In genomic region chr7:50321678-50322077, GRCh38 we compare ENCODE assay signal across 17 cellular contexts. TPM values are rescaled to one million over a fixed set of nuclear protein-coding genes. Genes with fewer than 3 reads are reported as not detected.
DNase-seq lines count a peak whose midpoint lies in the region; TF ChIP-seq lines count a peak whose summit lies in the region.
"Had no signal": no experiment of that assay in that cellular context is flagged by ENCODE, and none has a peak within 500 bp of the region (broad histone marks: within the 10 kb centered on the region; RNA-seq: fewer than 3 reads in every experiment).

No MANE protein-coding gene starts in this region.

- peaks cover 11% of the 10 kb centered on the region for H3F3A ChIP-seq in MM.1S (ENCODE audit: insufficient read depth, low read length)

- H3K9me3 Mint-ChIP-seq in activated naive CD4-positive, alpha-beta T cell treated with anti-CD3 and anti-CD28 coated beads, Interleukin-2, amount 50 U/mL, for 24 hours = no peaks in the 10 kb centered on the region
- H3K9me3 Mint-ChIP-seq: type B pancreatic cell had no signal

- H3K4me1 Mint-ChIP-seq in activated naive CD4-positive, alpha-beta T cell treated with anti-CD3 and anti-CD28 coated beads, Interleukin-2, amount 50 U/mL, for 24 hours = peaks cover 95% of the 10 kb centered on the region

- no peak overlapping the region for H3K9ac ChIP-seq in MM.1S (ENCODE audit: low read length)
- H3K9ac ChIP-seq: GM23248 had no signal

- H3K9me3 ChIP-seq in neutrophil (no peaks in the 10 kb centered on the region), MM.1S (replicated peaks; ENCODE audit: insufficient read depth, low read length) (no peaks in the 10 kb centered on the region)
- H3K9me3 ChIP-seq: heart right ventricle had no signal

- peaks cover 44% of the 10 kb centered on the region for H3K36me3 Mint-ChIP-seq in activated naive CD4-positive, alpha-beta T cell treated with anti-CD3 and anti-CD28 coated beads, Interleukin-2, amount 50 U/mL, for 24 hours
- H3K36me3 Mint-ChIP-seq: type B pancreatic cell had no signal

- DNase-seq in NOMO-1 treated with DMSO at 0.1 percent for 48 hours (lab: John Stamatoyannopoulos, UW; ENCODE audit: unreplicated experiment) (peak; percentile 6), NOMO-1 treated with dmso at 0.1 percent for 144 hours (lab: John Stamatoyannopoulos, UW; ENCODE audit: unreplicated experiment) (no peak), T follicular helper cell (ENCODE audit: low read depth) (peak; percentile 63), MM.1S (no peak), dermis blood vessel endothelial cell (no peak)
- no peak for DNase-seq in stimulated activated CD4-positive, alpha-beta T cell treated with anti-CD3 and anti-CD28 coated beads, Interleukin-4, amount 100 ng/mL, for 24 hours
- DNase-seq: DMS 273 treated with DMSO at 0.1 percent for 48 hours, GM23248, heart right ventricle, NCI-H345, T1000 had no signal

- no peak overlapping the region for H3K4me3 ChIP-seq in neutrophil (ENCODE audit: low read depth in 1 of 2, low read length in 1 of 2)
- H3K4me3 ChIP-seq in MM.1S (ENCODE audit: low read length) = no peak overlapping the region
- H3K4me3 ChIP-seq: GM23248, heart right ventricle had no signal

- H3K4me2 ChIP-seq in MM.1S (ENCODE audit: low read depth, low read length) = no peak overlapping the region

- H3K79me2 ChIP-seq in MM.1S (ENCODE audit: low read length) = peaks cover 99% of the 10 kb centered on the region

- H3K4me1 ChIP-seq in neutrophil (ENCODE audit: control insufficient read depth in 1 of 2, insufficient read depth in 1 of 2, low read depth in 1 of 2, low read length in 1 of 2) = peaks cover 56 to 66% of the 10 kb centered on the region in 2 experiments
- H3K4me1 ChIP-seq in MM.1S (ENCODE audit: low read length) = peaks cover 9% of the 10 kb centered on the region

- no peak overlapping the region for H2AFZ ChIP-seq in MM.1S (ENCODE audit: low read length)
- H2AFZ ChIP-seq: GM23248 had no signal

- peak overlapping the region; percentile 80 for H3K27ac ChIP-seq in neutrophil
- H3K27ac ChIP-seq in MM.1S (ENCODE audit: low read length) = no peak overlapping the region
- H3K27ac ChIP-seq: GM23248 had no signal

- TF ChIP-seq CTCF in neutrophil (IDR thresholded peaks at IDR 0.05) = no peak
- TF ChIP-seq CTCF in MM.1S (IDR thresholded peaks at IDR 0.05; ENCODE audit: low read length) = no peak

- H4K20me1 ChIP-seq in MM.1S (ENCODE audit: insufficient read depth, low read length) = no peaks in the 10 kb centered on the region

- H3K36me3 ChIP-seq in neutrophil = peaks cover 46% of the 10 kb centered on the region
- peaks cover 9% of the 10 kb centered on the region for H3K36me3 ChIP-seq in MM.1S (replicated peaks; ENCODE audit: insufficient read depth, low read length)

- H3K27me3 Mint-ChIP-seq in activated naive CD4-positive, alpha-beta T cell treated with anti-CD3 and anti-CD28 coated beads, Interleukin-2, amount 50 U/mL, for 24 hours = no peaks in the 10 kb centered on the region

- peak overlapping the region; percentile 88 for H3K4me3 Mint-ChIP-seq in activated naive CD4-positive, alpha-beta T cell treated with anti-CD3 and anti-CD28 coated beads, Interleukin-2, amount 50 U/mL, for 24 hours
- H3K4me3 Mint-ChIP-seq: type B pancreatic cell had no signal

- H3K9me2 ChIP-seq in MM.1S (replicated peaks; ENCODE audit: insufficient read depth, low read length) = no peaks in the 10 kb centered on the region

- H3K27me3 ChIP-seq in neutrophil = no peaks in the 10 kb centered on the region
- no peaks in the 10 kb centered on the region for H3K27me3 ChIP-seq in MM.1S (replicated peaks; ENCODE audit: insufficient read depth, low read length)

- H3K27ac Mint-ChIP-seq in activated naive CD4-positive, alpha-beta T cell treated with anti-CD3 and anti-CD28 coated beads, Interleukin-2, amount 50 U/mL, for 24 hours = peak overlapping the region; percentile 78
- H3K27ac Mint-ChIP-seq: type B pancreatic cell had no signal

RNA-seq across cellular contexts. Expression of gene IKZF1, which starts 17.2 kb away (rescaled TPM):
- total RNA-seq in dermis blood vessel endothelial cell = 0.17 TPM in 1 of 2 replicates, not detected in the other
- total RNA-seq: bronchial epithelial cell, GM23248, M059J, osteocyte had no signal

Comparison
In these comparisons a context has a peak if more than half of its experiments do, and no peak if none do; other contexts are left out.
1. DNase-seq: peak in NOMO-1 treated with DMSO at 0.1 percent for 48 hours (single experiment) and T follicular helper cell (single experiment); none in NOMO-1 treated with dmso at 0.1 percent for 144 hours (single experiment), MM.1S (single experiment), stimulated activated CD4-positive, alpha-beta T cell treated with anti-CD3 and anti-CD28 coated beads, Interleukin-4, amount 100 ng/mL, for 24 hours (single experiment) and dermis blood vessel endothelial cell (single experiment).